ENCODE assay signal across 1 cellular context in genomic region chr17:4028436-4028835, GRCh38.
A peak's percentile ranks its signal among the peaks of the same experiment; 100 is the strongest.
TF ChIP-seq lines count a peak whose summit lies in the region.

No MANE protein-coding gene starts in this region.

TF ChIP-seq in HepG2, 621 proteins besides CTCF, POLR2A, EP300 and RAD21:
- TF ChIP-seq ZNF280D (CRISPR knock-in tag; IDR thresholded peaks at IDR 0.05) (peak; percentile 44; the same call in 1 of the 2 replicates), PITX1 (CRISPR knock-in tag; IDR thresholded peaks at IDR 0.05) (no peak), ZNF672 (CRISPR knock-in tag; IDR thresholded peaks at IDR 0.05) (no peak), DBP (CRISPR knock-in tag; IDR thresholded peaks at IDR 0.05; ENCODE audit: not compliant biosample characterization) (no peak), ZNF354B (CRISPR knock-in tag; IDR thresholded peaks at IDR 0.05) (peak; percentile 48; the same call in 1 of the 2 replicates), GRHL1 (CRISPR knock-in tag; conservative IDR thresholded peaks at IDR 0.05) (no peak)
